Comparison of ENCODE assay signal across 8 cellular contexts in the genomic region with DNA sequence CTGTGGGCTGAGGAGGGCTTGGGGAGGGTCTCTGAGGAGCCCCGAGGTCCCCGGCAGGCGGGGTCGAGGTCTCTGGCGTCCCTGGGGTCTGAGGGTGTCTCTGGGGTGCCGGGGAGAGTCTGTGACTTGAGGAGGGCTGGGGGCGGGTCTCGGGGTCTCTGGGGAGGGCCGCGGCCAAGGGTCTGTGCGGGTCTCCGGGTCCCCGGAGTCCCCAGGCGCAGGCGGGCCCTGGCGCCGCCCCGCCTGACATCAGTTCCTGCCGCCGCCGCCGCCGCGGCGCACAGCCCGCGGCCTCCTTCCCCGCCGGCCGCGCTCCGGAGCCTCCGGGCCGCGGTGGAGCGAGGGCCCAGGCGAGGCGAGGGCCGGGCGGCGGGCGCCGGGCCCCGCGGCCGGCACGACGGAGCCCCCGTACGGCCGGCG. TPM values are rescaled to one million over a fixed set of nuclear protein-coding genes. Genes with fewer than 3 reads are reported as not detected.
DNase-seq lines count a peak whose midpoint lies in the region; ATAC-seq and TF ChIP-seq lines count a peak whose summit lies in the region.

A gene with protein sequence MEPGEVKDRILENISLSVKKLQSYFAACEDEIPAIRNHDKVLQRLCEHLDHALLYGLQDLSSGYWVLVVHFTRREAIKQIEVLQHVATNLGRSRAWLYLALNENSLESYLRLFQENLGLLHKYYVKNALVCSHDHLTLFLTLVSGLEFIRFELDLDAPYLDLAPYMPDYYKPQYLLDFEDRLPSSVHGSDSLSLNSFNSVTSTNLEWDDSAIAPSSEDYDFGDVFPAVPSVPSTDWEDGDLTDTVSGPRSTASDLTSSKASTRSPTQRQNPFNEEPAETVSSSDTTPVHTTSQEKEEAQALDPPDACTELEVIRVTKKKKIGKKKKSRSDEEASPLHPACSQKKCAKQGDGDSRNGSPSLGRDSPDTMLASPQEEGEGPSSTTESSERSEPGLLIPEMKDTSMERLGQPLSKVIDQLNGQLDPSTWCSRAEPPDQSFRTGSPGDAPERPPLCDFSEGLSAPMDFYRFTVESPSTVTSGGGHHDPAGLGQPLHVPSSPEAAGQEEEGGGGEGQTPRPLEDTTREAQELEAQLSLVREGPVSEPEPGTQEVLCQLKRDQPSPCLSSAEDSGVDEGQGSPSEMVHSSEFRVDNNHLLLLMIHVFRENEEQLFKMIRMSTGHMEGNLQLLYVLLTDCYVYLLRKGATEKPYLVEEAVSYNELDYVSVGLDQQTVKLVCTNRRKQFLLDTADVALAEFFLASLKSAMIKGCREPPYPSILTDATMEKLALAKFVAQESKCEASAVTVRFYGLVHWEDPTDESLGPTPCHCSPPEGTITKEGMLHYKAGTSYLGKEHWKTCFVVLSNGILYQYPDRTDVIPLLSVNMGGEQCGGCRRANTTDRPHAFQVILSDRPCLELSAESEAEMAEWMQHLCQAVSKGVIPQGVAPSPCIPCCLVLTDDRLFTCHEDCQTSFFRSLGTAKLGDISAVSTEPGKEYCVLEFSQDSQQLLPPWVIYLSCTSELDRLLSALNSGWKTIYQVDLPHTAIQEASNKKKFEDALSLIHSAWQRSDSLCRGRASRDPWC (plus strand): TSS at position 279 of the 420 bp plus-strand sequence. CDS start 239 bp downstream, outside the sequence.

- peaks cover 12% of the 10 kb centered on the region for H3K36me3 Mint-ChIP-seq in activated naive CD8-positive, alpha-beta T cell treated with anti-CD3 and anti-CD28 coated beads, Interleukin-2, amount 50 U/mL, for 24 hours (ENCODE audit: low read depth)

- intact Hi-C loops in heart right ventricle (cut with DNase I) = loop anchor here in 1 of 10 donors (10.0 kb wide), 1 partner anchor 51 kb away; a partner anchor contains a TSS

- peak within 1 kb of the TSS; percentile 91 for H3K27ac ChIP-seq in SK-N-MC
- H3K27ac ChIP-seq in heart right ventricle = peak within 1 kb of the TSS; percentile 81 to 99 (median 97)

- ATAC-seq in HG02798 (IDR thresholded peaks at IDR 0.05; ENCODE audit: poor library complexity, unreplicated experiment) (peak; percentile 70), heart right ventricle (peak; percentile 61 to 87 (median 74)), GM21367 (IDR thresholded peaks at IDR 0.05; ENCODE audit: unreplicated experiment) (no peak), HG02938 (IDR thresholded peaks at IDR 0.05; ENCODE audit: unreplicated experiment) (no peak)
- peak; percentile 67 for ATAC-seq in activated naive CD8-positive, alpha-beta T cell treated with anti-CD3 and anti-CD28 coated beads, Interleukin-2, amount 50 U/mL, for 24 hours

- no peak for TF ChIP-seq CTCF in heart right ventricle (IDR thresholded peaks at IDR 0.05)

- H3K9me3 Mint-ChIP-seq in activated naive CD8-positive, alpha-beta T cell treated with anti-CD3 and anti-CD28 coated beads, Interleukin-2, amount 50 U/mL, for 24 hours = no peaks in the 10 kb centered on the region

- DNase-seq in GM03348 (ENCODE audit: low spot score) (peak; percentile 89), SK-N-MC (ENCODE audit: low read depth, low spot score) (no peak), heart right ventricle (peak in 1 of 2 donors; percentile 66), putamen (ENCODE audit: low spot score) (peak; percentile 39)
- peak; percentile 55 for DNase-seq in activated naive CD8-positive, alpha-beta T cell treated with anti-CD3 and anti-CD28 coated beads, Interleukin-2, amount 50 U/mL, for 24 hours

- peak within 1 kb of the TSS; percentile 75 for H3K27ac Mint-ChIP-seq in activated naive CD8-positive, alpha-beta T cell treated with anti-CD3 and anti-CD28 coated beads, Interleukin-2, amount 50 U/mL, for 24 hours

- H3K4me3 ChIP-seq in SK-N-MC (peak within 1 kb of the TSS; percentile 92), heart right ventricle (peak within 1 kb of the TSS; percentile 61 to 98 (median 94))

- no peaks in the 10 kb centered on the region for H3K36me3 ChIP-seq in SK-N-MC (ENCODE audit: insufficient read depth, low read length)
- H3K36me3 ChIP-seq in heart right ventricle = peaks cover 0 to 6% (median 0%) of the 10 kb centered on the region in 9 donors

- H3K4me3 Mint-ChIP-seq in activated naive CD8-positive, alpha-beta T cell treated with anti-CD3 and anti-CD28 coated beads, Interleukin-2, amount 50 U/mL, for 24 hours = peak within 1 kb of the TSS; percentile 84

- H3K4me1 ChIP-seq in heart right ventricle = peaks cover 3 to 70% (median 35%) of the 10 kb centered on the region in 9 donors

- H3K27me3 ChIP-seq in heart right ventricle = no peaks in the 10 kb centered on the region

- H3K9me3 ChIP-seq in SK-N-MC (ENCODE audit: low read depth, low read length) (no peaks in the 10 kb centered on the region), heart right ventricle (no peaks in the 10 kb centered on the region)

- H3K9ac ChIP-seq in SK-N-MC (ENCODE audit: insufficient read length) = peak within 1 kb of the TSS; percentile 99

- no peaks in the 10 kb centered on the region for H3K27me3 Mint-ChIP-seq in activated naive CD8-positive, alpha-beta T cell treated with anti-CD3 and anti-CD28 coated beads, Interleukin-2, amount 50 U/mL, for 24 hours

- 0% methylated on average over 2 to 52 of the region's 52 CpGs for WGBS in heart right ventricle, 2 donors

- peaks cover 52% of the 10 kb centered on the region for H3K4me1 Mint-ChIP-seq in activated naive CD8-positive, alpha-beta T cell treated with anti-CD3 and anti-CD28 coated beads, Interleukin-2, amount 50 U/mL, for 24 hours

RNA-seq across cellular contexts. Expression of the gene that starts here (rescaled TPM):
- 100 to 1,000 TPM in 1 of 10 donors, 10 to 100 TPM in 9; 69.0 to 106 (median 81.0) TPM for total RNA-seq in heart right ventricle
- polyA plus RNA-seq in heart right ventricle = 10 to 100 TPM; 63.7 to 72.9 TPM

Comparison
In these comparisons a context has a peak if more than half of its experiments do, and no peak if none do; other contexts are left out.
1. ATAC-seq: peak in HG02798 (single experiment), activated naive CD8-positive, alpha-beta T cell treated with anti-CD3 and anti-CD28 coated beads, Interleukin-2, amount 50 U/mL, for 24 hours (single experiment) and heart right ventricle (8 of 8); none in GM21367 (single experiment) and HG02938 (single experiment).